8 cellular contexts compared by ENCODE assay signal in the genomic region with DNA sequence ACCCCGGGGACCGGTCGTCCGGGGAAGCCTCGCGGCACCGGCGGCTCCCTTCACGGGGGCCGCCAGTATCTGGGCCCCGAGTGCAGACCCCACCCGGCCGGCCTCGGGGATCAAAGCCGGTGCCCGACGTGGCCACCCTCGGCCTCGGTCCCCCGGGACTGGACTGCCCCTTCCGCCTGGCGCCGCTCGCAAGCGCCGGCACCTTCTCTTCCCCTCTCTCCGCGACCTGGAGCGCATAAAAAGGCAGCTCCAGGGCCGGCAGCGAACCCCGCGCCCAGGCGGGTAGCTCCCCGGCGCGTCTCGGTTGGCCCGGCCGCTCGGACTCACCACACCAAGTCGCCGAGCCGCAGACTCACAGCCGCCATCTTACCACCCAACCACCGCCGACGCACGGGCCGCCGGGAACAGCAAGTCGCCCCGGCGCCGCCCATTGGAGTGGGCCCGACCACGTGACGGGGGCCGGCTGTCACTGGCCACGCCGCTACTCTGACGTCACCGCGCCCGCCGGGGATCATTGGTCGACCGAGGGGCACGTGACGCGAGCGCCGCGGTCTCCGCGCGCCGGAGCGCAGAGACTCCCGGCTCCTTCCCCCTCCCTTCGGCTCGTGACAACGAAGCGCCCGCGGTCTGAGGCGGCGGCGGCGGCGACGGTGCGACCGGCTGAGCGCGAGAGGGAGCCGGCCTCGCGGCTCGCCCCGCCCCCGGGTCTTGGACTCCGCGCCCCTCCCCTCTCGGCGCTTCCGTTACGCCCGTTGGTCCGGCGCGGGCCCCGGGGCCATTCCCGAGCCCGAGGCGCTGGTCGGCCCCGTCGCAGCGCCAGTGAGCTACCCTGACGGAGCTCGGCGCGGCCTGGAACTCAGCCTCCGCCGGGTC. TPM values are rescaled to one million over a fixed set of nuclear protein-coding genes. Genes with fewer than 3 reads are reported as not detected.
DNase-seq lines count a peak whose midpoint lies in the region; TF ChIP-seq lines count a peak whose summit lies in the region.

A gene (minus strand): TSS at position 388 of the 873 bp plus-strand sequence. CDS start 23 bp downstream, at position 365.
A gene with protein sequence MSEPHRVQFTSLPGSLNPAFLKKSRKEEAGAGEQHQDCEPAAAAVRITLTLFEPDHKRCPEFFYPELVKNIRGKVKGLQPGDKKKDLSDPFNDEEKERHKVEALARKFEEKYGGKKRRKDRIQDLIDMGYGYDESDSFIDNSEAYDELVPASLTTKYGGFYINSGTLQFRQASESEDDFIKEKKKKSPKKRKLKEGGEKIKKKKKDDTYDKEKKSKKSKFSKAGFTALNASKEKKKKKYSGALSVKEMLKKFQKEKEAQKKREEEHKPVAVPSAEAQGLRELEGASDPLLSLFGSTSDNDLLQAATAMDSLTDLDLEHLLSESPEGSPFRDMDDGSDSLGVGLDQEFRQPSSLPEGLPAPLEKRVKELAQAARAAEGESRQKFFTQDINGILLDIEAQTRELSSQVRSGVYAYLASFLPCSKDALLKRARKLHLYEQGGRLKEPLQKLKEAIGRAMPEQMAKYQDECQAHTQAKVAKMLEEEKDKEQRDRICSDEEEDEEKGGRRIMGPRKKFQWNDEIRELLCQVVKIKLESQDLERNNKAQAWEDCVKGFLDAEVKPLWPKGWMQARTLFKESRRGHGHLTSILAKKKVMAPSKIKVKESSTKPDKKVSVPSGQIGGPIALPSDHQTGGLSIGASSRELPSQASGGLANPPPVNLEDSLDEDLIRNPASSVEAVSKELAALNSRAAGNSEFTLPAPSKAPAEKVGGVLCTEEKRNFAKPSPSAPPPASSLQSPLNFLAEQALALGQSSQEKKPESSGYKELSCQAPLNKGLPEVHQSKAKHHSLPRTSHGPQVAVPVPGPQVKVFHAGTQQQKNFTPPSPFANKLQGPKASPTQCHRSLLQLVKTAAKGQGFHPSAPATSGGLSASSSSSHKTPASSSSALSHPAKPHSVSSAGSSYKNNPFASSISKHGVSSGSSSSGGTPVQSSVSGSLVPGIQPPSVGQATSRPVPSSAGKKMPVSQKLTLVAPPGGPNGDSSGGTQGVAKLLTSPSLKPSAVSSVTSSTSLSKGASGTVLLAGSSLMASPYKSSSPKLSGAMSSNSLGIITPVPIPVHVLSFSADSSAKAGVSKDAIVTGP (N-terminal part only) (plus strand): TSS at position 581 of the 873 bp plus-strand sequence. CDS start 5,437 bp downstream, outside the sequence.

- no peak for TF ChIP-seq CTCF in HFF-Myc (IDR thresholded peaks at IDR 0.05; ENCODE audit: low read depth, low read length, missing control alignments)

- no peaks in the 10 kb centered on the region for H3K27me3 Mint-ChIP-seq in activated naive CD4-positive, alpha-beta T cell treated with anti-CD3 and anti-CD28 coated beads, Interleukin-2, amount 10 ng/mL, durations not matched to agents 7 days and 5 days

- H3K27ac Mint-ChIP-seq in activated naive CD4-positive, alpha-beta T cell treated with anti-CD3 and anti-CD28 coated beads, Interleukin-2, amount 10 ng/mL, durations not matched to agents 7 days and 5 days: peak within 1 kb of the TSS; percentile 95

- DNase-seq in GM03348 (ENCODE audit: low spot score) (peak; percentile 99), HFF-Myc (ENCODE audit: extremely low read depth, low read depth) (peak; percentile 79), NAMALWA (ENCODE audit: low spot score) (peak; percentile 98), SK-N-DZ (ENCODE audit: low spot score) (peak; percentile 96), germinal center (ENCODE audit: low spot score) (peak; percentile 98), non-pigmented ciliary epithelial cell (ENCODE audit: low read depth) (peak; percentile 71), superior temporal gyrus (ENCODE audit: extremely low spot score) (peak; percentile 96)
- DNase-seq in activated naive CD4-positive, alpha-beta T cell treated with anti-CD3 and anti-CD28 coated beads, Interleukin-2, amount 10 ng/mL, durations not matched to agents 7 days and 5 days: peak; percentile 100

- peaks cover 56% of the 10 kb centered on the region for H3K4me1 Mint-ChIP-seq in activated naive CD4-positive, alpha-beta T cell treated with anti-CD3 and anti-CD28 coated beads, Interleukin-2, amount 10 ng/mL, durations not matched to agents 7 days and 5 days

- no peaks in the 10 kb centered on the region for H3K9me3 Mint-ChIP-seq in activated naive CD4-positive, alpha-beta T cell treated with anti-CD3 and anti-CD28 coated beads, Interleukin-2, amount 10 ng/mL, durations not matched to agents 7 days and 5 days

- CTCF ChIA-PET in activated naive CD4-positive, alpha-beta T cell treated with anti-CD3 and anti-CD28 coated beads, Interleukin-2, amount 10 ng/mL, durations not matched to agents 7 days and 5 days (lab: Charles Lee): no interaction called here

- H3K4me3 Mint-ChIP-seq in activated naive CD4-positive, alpha-beta T cell treated with anti-CD3 and anti-CD28 coated beads, Interleukin-2, amount 10 ng/mL, durations not matched to agents 7 days and 5 days: peak within 1 kb of the TSS; percentile 90

- H3K4me3 ChIP-seq in HFF-Myc (replicated peaks; ENCODE audit: low read depth, low read length): peak within 1 kb of the TSS; percentile 94

- H3K36me3 Mint-ChIP-seq in activated naive CD4-positive, alpha-beta T cell treated with anti-CD3 and anti-CD28 coated beads, Interleukin-2, amount 10 ng/mL, durations not matched to agents 7 days and 5 days: peaks cover 32% of the 10 kb centered on the region

RNA-seq across cellular contexts. Expression of the first gene that starts in this region (rescaled TPM):
- 49.3 and 50.6 TPM in 2 replicates for polyA plus RNA-seq in SK-N-DZ (2014; cell fraction: cytosol; rRNA removed)
- 35.7 and 56.2 TPM in 2 replicates for polyA plus RNA-seq in SK-N-DZ (2014; cell fraction: nucleus; rRNA removed)

RNA-seq across cellular contexts. Expression of the second gene that starts in this region (rescaled TPM):
- polyA plus RNA-seq in SK-N-DZ (2014; cell fraction: cytosol; rRNA removed): 31.1 and 34.8 TPM in 2 replicates
- 21.0 and 33.5 TPM in 2 replicates for polyA plus RNA-seq in SK-N-DZ (2014; cell fraction: nucleus; rRNA removed)

Comparison
In these comparisons a context has a peak if more than half of its experiments do, and no peak if none do; other contexts are left out.
1. Peak in every context shown above with its lines: DNase-seq and H3K4me3 ChIP-seq.